In the genomic region with DNA sequence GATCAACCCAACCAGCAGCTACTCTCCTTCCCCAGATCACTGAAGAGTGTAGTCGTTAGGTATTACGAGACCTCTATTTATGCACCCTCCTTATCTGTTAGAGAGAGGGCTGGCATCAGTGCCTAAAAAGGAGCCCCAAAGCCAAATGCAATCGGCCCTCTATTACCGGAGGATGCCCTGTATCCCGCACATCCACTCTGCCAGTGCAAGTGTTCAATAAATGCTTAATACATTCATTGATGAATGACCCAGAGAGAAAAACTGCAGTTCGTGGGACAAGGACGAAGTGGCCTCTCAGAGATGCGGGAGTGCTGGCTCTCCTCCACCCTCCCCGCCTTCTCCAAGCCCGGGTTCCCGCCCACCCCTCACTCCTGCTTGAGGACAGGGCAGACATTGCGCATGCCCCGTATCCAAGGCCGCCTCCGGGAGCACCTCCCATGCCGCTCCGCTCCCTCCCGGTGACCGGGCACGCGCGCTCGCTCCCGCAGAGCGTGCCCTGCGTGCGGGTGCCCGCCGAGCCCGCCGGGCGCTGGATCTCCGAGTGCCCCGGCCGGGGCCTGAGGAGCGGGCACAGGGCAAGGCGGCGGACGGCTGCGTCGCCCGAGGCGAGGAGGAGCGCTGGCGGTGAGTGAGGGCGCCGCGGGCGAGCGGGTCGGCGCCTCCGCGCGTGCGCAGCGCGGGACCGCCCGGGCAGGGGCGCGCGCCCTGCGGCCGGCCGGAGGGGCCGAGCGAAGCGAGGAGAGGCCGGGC, we compare ENCODE assay signal across 7 cellular contexts. TPM values are rescaled to one million over a fixed set of nuclear protein-coding genes. Genes with fewer than 3 reads are reported as not detected.
DNase-seq lines count a peak whose midpoint lies in the region; ATAC-seq, FAIRE-seq and TF ChIP-seq lines count a peak whose summit lies in the region.

No MANE protein-coding gene starts in this region.

- peaks cover 10% of the 10 kb centered on the region for H3K23me2 ChIP-seq in H1 (ENCODE audit: low read depth, low read length)

- H2BK20ac ChIP-seq in H1 (ENCODE audit: low read length): no peak overlapping the region

- H3K27me3 ChIP-seq in H1 (replicated peaks in 1 of 4; ENCODE audit: control insufficient read depth in 3 of 4, extremely low read depth in 1 of 4, insufficient read depth in 3 of 4, low read length in 3 of 4) (no peaks in the 10 kb centered on the region; a peak in 2 of 7 replicates), lung (ENCODE audit: control insufficient read depth, insufficient read depth) (no peaks in the 10 kb centered on the region)

- H4K20me1 ChIP-seq in H1 (replicated peaks in 1 of 2; ENCODE audit: control insufficient read depth in 1 of 2, insufficient read depth in 2 of 2, low read length in 2 of 2): peaks cover 0 to 4% of the 10 kb centered on the region in 2 experiments

- CTCF ChIA-PET in H1 (lab: Charles Lee; ENCODE audit: partially characterized antibody): no interaction called here

- TF ChIP-seq CTCF in H1 (IDR thresholded peaks at IDR 0.05; ENCODE audit: control extremely low read depth in 1 of 3, insufficient read depth in 1 of 3, low read depth in 1 of 3, low read length in 3 of 3) (no peak), lung (IDR thresholded peaks at IDR 0.05; ENCODE audit: control extremely low read depth, extremely low read depth) (no peak)

- H2BK12ac ChIP-seq in H1 (ENCODE audit: low read depth, low read length): no peak overlapping the region

- H3K14ac ChIP-seq in H1 (ENCODE audit: insufficient read length): no peak overlapping the region

- H3K9me3 ChIP-seq in H1 (ENCODE audit: insufficient read depth in 2 of 2, low read depth in 1 of 2, low read length in 1 of 2): no peaks in the 10 kb centered on the region
- no peaks in the 10 kb centered on the region for H3K9me3 ChIP-seq in lung (ENCODE audit: control insufficient read depth in 2 of 2, insufficient read depth in 1 of 2, low read length in 1 of 2)

- no peak overlapping the region; the same call in 1 of the 2 replicates for H3K18ac ChIP-seq in H1 (ENCODE audit: extremely low read depth, low read length)

- peak overlapping the region; percentile 46 to 78 (median 68) for H3K9ac ChIP-seq in H1 (replicated peaks in 1 of 4; ENCODE audit: extremely low read depth in 1 of 4, low read depth in 3 of 4, low read length in 3 of 4)

- no peak overlapping the region for H3K23ac ChIP-seq in H1 (ENCODE audit: insufficient read length)

- no peak overlapping the region for H3K4ac ChIP-seq in H1 (replicated peaks; ENCODE audit: insufficient read length, low read depth, low read length)

- H2BK15ac ChIP-seq in H1 (ENCODE audit: low read length): no peak overlapping the region

- H3K4me3 ChIP-seq in H1 (ENCODE audit: extremely low read depth in 1 of 4, insufficient read depth in 2 of 4, low read depth in 3 of 4, low read length in 4 of 4) (peak overlapping the region; percentile 76 to 92 (median 82)), lung (peak overlapping the region; percentile 92)

- H3K27ac ChIP-seq in H1 (ENCODE audit: low read depth, low read length) (peak overlapping the region; percentile 54; the same call in 1 of the 2 replicates), lung (ENCODE audit: low read depth in 1 of 2, low read length in 1 of 2) (peak overlapping the region; percentile 97 to 100)

- no peak overlapping the region for H2AK5ac ChIP-seq in H1 (ENCODE audit: low read depth, low read length)

- no peak for TF ChIP-seq EP300 in H1 (IDR thresholded peaks at IDR 0.05; ENCODE audit: borderline replicate concordance in 1 of 2, low read depth in 2 of 2, low read length in 2 of 2)

- ATAC-seq in GM18502 (IDR thresholded peaks at IDR 0.05; ENCODE audit: poor library complexity, unreplicated experiment) (peak; percentile 65), HG03064 (IDR thresholded peaks at IDR 0.05; ENCODE audit: low read depth, unreplicated experiment) (peak; percentile 55), lung (ENCODE audit: insufficient read depth, low FRiP score) (peak; percentile 91)

- FAIRE-seq in H1 (lab: Jason Lieb, UNC): peak; percentile 32

- H4K8ac ChIP-seq in H1 (ENCODE audit: extremely low read depth, insufficient read depth, low read length): peak overlapping the region; percentile 89; the same call in 1 of the 2 replicates

- peaks cover 3% of the 10 kb centered on the region for H3K79me1 ChIP-seq in H1 (ENCODE audit: low read depth, low read length)

- peak; percentile 54 to 63 for TF ChIP-seq POLR2A in H1 (IDR thresholded peaks at IDR 0.05; ENCODE audit: control extremely low read depth in 1 of 2, low read depth in 2 of 2, low read length in 2 of 2)

- H4K5ac ChIP-seq in H1 (ENCODE audit: insufficient read length, low read depth, low read length): no peak overlapping the region

- peak; percentile 91 for DNase-seq in NCI-H2196 (lab: John Stamatoyannopoulos, UW; ENCODE audit: unreplicated experiment)
- DNase-seq in activated CD4-positive, alpha-beta T cell treated with anti-CD3 and anti-CD28 coated beads for 4 hours: peak; percentile 21 to 34
- DNase-seq in H1 (ENCODE audit: low read depth in 1 of 2, low spot score in 2 of 2): peak; percentile 89 to 92
- peak; percentile 90 for DNase-seq in lung (ENCODE audit: low spot score)
- DNase-seq in stimulated activated CD4-positive, alpha-beta T cell treated with anti-CD3 and anti-CD28 coated beads, Interleukin-4, amount 100 ng/mL, for 24 hours: peak; percentile 48

- peak overlapping the region; percentile 50; the same call in 1 of the 2 replicates for H2BK5ac ChIP-seq in H1 (ENCODE audit: low read depth, low read length)

- peak overlapping the region; percentile 77 for H4K91ac ChIP-seq in H1 (replicated peaks; ENCODE audit: insufficient read length, low read length)

- H3K4me1 ChIP-seq in H1 (replicated peaks in 1 of 4; ENCODE audit: control insufficient read depth in 3 of 4, insufficient read depth in 4 of 4, low read length in 3 of 4): peaks cover 4 to 7% (median 6%) of the 10 kb centered on the region in 4 experiments; a peak in 4 of 7 replicates
- H3K4me1 ChIP-seq in lung (ENCODE audit: control insufficient read depth in 2 of 2, insufficient read depth in 2 of 2, low read length in 2 of 2): peaks cover 3 to 8% of the 10 kb centered on the region in 2 donors

- peak overlapping the region; percentile 60 for H2BK120ac ChIP-seq in H1 (replicated peaks; ENCODE audit: low read depth, low read length)

- H3K4me2 ChIP-seq in H1 (ENCODE audit: insufficient read depth in 1 of 2, low read depth in 2 of 2, low read length in 2 of 2): peak overlapping the region; percentile 83 to 99

- no peaks in the 10 kb centered on the region; a peak in 1 of 8 replicates for H3K36me3 ChIP-seq in H1 (ENCODE audit: control insufficient read depth in 2 of 4, insufficient read depth in 4 of 4, low read length in 3 of 4)
- H3K36me3 ChIP-seq in lung (ENCODE audit: control insufficient read depth in 2 of 2, insufficient read depth in 2 of 2, low read length in 2 of 2): no peaks in the 10 kb centered on the region

- POLR2A ChIA-PET in H1 (lab: Charles Lee; ENCODE audit: partially characterized antibody): interaction anchor here (0.6 kb wide), 1 partner anchor 17 kb away, joined by 3 read pairs; no protein-coding TSS in a partner anchor

- WGBS in H1 (ENCODE audit: extremely low coverage in 1 of 2, insufficient coverage in 1 of 2, insufficient read length in 1 of 2, insufficient replicate concordance in 2 of 2, low coverage in 1 of 2, low lambda C conversion rate in 2 of 2, missing lambda C conversion rate in 1 of 2), 2 experiments: 2% methylated on average over 42 of the region's 70 CpGs; no CpG with 5 or more reads in 1 of the 2 experiments
- 0 to 1% methylated on average over 68 to 70 of the region's 70 CpGs for WGBS in lung, 2 donors

- no peak for TF ChIP-seq RAD21 in H1 (IDR thresholded peaks at IDR 0.05 in 1 of 2, conservative IDR thresholded peaks at IDR 0.05 in 1 of 2; ENCODE audit: low read depth in 2 of 2, low read length in 2 of 2)

- H3K79me2 ChIP-seq in H1 (ENCODE audit: control insufficient read depth in 1 of 2, insufficient read depth in 2 of 2, low read length in 2 of 2): peaks cover 12 to 39% of the 10 kb centered on the region in 2 experiments; a peak in 3 of 4 replicates

- peak overlapping the region; percentile 98 for H2AFZ ChIP-seq in H1 (ENCODE audit: low read length)

- H3K56ac ChIP-seq in H1 (replicated peaks; ENCODE audit: insufficient read length, low read depth, low read length): no peak overlapping the region

TF ChIP-seq in H1, 55 proteins besides CTCF, POLR2A, EP300 and RAD21 (continues in another document):
- TF ChIP-seq KDM5A (IDR thresholded peaks at IDR 0.05; ENCODE audit: low read length): no peak
- no peak for TF ChIP-seq ASH2L (IDR thresholded peaks at IDR 0.05; ENCODE audit: low read length)
- peak; percentile 56 for TF ChIP-seq TAF7 (optimal IDR thresholded peaks at IDR 0.05; ENCODE audit: borderline replicate concordance, low read depth, low read length)
- TF ChIP-seq CBX8 (IDR thresholded peaks at IDR 0.05; ENCODE audit: borderline replicate concordance, low read depth, low read length): no peak
- TF ChIP-seq SIRT6 (IDR thresholded peaks at IDR 0.05; ENCODE audit: low read length): no peak
- peak; percentile 39; the same call in 1 of the 2 replicates for TF ChIP-seq POLR2AphosphoS5 (IDR thresholded peaks at IDR 0.05; ENCODE audit: low read depth, low read length)
- no peak for TF ChIP-seq JUND (IDR thresholded peaks at IDR 0.05; ENCODE audit: low read length)
- TF ChIP-seq CTBP2 (IDR thresholded peaks at IDR 0.05; ENCODE audit: borderline replicate concordance, insufficient read depth, insufficient read length, low read length): no peak
- no peak for TF ChIP-seq CHD1 (IDR thresholded peaks at IDR 0.05; ENCODE audit: low read depth, low read length)
- no peak for TF ChIP-seq FOSL1 (IDR thresholded peaks at IDR 0.05; ENCODE audit: insufficient read depth, low read depth, low read length)
- TF ChIP-seq EGR1 (IDR thresholded peaks at IDR 0.05; ENCODE audit: borderline replicate concordance, low read depth, low read length): no peak
- TF ChIP-seq TAF1 (IDR thresholded peaks at IDR 0.05; ENCODE audit: low read depth, low read length): peak; percentile 68
- peak; percentile 70 for TF ChIP-seq YY1 (IDR thresholded peaks at IDR 0.05; ENCODE audit: low read depth, low read length)
- TF ChIP-seq RXRA (IDR thresholded peaks at IDR 0.05; ENCODE audit: insufficient read depth, low read depth, low read length): no peak

RNA-seq across cellular contexts. Expression of a gene that starts 27.2 kb away (rescaled TPM):
- total RNA-seq in H1 (2021; fragmentation: NEBNext Ultra II Directional; extraction: Animal tissue kit (Norgen Biotek cat#: 25700)): 45.5 and 47.7 TPM in 2 replicates
- polyA plus RNA-seq in H1 (2011; rRNA removed): 29.2 and 36.7 TPM in 2 replicates
- 34.9 TPM for polyA plus RNA-seq in H1 (2011; cell fraction: cytosol; rRNA removed)
- 36.1 TPM for polyA plus RNA-seq in H1 (2011; cell fraction: nucleus; rRNA removed)
- 23.9 to 42.5 TPM (median 34.6 TPM) in 4 replicates for polyA plus RNA-seq in H1 (2012, experiment 1 of 2)
- polyA plus RNA-seq in H1 (2012, experiment 2 of 2): 4.5 TPM
- 15.2 TPM for polyA plus RNA-seq in H1 (2013, experiment 1 of 2)
- polyA plus RNA-seq in H1 (2013, experiment 2 of 2): 15.6 TPM
- 104 and 139 TPM in 2 replicates for polyA minus RNA-seq in H1 (2011; rRNA and poly(A)+ RNA removed)
- 29.4 TPM for polyA minus RNA-seq in H1 (2011; cell fraction: cytosol; rRNA and poly(A)+ RNA removed)
- 67.6 TPM for polyA minus RNA-seq in H1 (2011; cell fraction: nucleus; rRNA and poly(A)+ RNA removed)
- total RNA-seq in lung: 10 to 100 TPM; 32.4 to 67.9 TPM
- polyA plus RNA-seq in lung: 10 to 100 TPM in 1 of 2 donors, 1 to 10 TPM in 1; 7.4 to 12.5 TPM

Comparison
In these comparisons a context has a peak if more than half of its experiments do, and no peak if none do; other contexts are left out.
1. Peak in every context shown above with its lines: DNase-seq, ATAC-seq, H3K4me3 ChIP-seq and H3K27ac ChIP-seq.
2. DNase-seq: peak in every context shown above with its lines; median percentile 91 in NCI-H2196; 90 in H1; 90 in lung; 48 in stimulated activated CD4-positive, alpha-beta T cell treated with anti-CD3 and anti-CD28 coated beads, Interleukin-4, amount 100 ng/mL, for 24 hours; 28 in activated CD4-positive, alpha-beta T cell treated with anti-CD3 and anti-CD28 coated beads for 4 hours.